In the genomic region with DNA sequence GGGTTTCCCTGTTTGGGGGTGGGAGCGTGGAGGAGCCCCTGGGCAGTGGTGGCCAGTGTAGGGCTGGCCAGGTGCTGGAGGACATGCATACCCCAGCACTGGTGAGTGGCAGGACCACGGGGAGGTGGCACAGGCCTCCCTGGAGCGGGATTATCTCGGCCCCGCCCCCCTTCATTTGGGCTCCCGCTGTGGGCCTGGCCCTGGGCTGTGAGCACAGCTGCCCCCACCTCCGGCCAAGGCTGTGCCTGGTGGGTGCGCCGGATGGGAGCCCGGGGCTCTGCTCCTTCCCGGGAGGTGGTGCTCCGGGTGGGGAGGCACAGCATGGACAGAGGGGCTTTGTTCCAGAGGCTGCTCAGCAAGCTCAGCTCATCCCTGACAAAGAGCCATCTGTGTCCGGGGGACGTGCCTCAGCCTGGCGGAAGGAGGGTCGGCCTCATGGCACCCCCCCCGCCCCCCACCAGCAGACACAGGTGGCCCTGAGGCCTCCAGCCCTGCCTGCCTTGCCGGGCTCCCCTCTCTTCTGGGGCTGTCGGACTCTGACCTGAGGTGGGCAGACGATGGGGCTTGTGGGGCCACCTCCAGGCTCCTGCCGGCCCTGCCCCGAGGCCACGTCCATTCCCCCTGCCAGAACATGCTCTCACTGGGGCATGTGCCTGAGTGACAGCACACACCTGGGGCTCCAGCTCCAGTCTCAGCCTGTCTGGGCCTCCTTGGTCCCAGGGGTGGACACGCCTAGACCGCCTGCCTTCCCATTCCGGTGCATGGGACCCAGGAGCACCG, we compare ENCODE assay signal across 1 cellular context.
TF ChIP-seq lines count a peak whose summit lies in the region.

No MANE protein-coding gene starts in this region.

TF ChIP-seq in HepG2, 621 proteins besides CTCF, POLR2A, EP300 and RAD21 (continued from another document and continues in another):
- TF ChIP-seq HIC2 (CRISPR knock-in tag; IDR thresholded peaks at IDR 0.05; ENCODE audit: low read depth) (peak; percentile 86), ZNF781 (CRISPR knock-in tag; IDR thresholded peaks at IDR 0.05; ENCODE audit: borderline replicate concordance, not compliant biosample characterization) (no peak), HNF4G (IDR thresholded peaks at IDR 0.05; ENCODE audit: borderline replicate concordance, low read depth, low read length) (peak; percentile 88), HNF4G (CRISPR knock-in tag; IDR thresholded peaks at IDR 0.05; ENCODE audit: borderline replicate concordance, low read depth) (peak; percentile 90; the same call in 1 of the 2 replicates), ZNF282 (IDR thresholded peaks at IDR 0.05; ENCODE audit: partially characterized antibody) (no peak), ZSCAN25 (CRISPR knock-in tag; IDR thresholded peaks at IDR 0.05) (peak; percentile 90), TCF12 (IDR thresholded peaks at IDR 0.05) (no peak), TCF12 (CRISPR knock-in tag; IDR thresholded peaks at IDR 0.05) (peak; percentile 98), MIER3 (CRISPR knock-in tag; IDR thresholded peaks at IDR 0.05; ENCODE audit: borderline replicate concordance) (peak; percentile 47; the same call in 1 of the 2 replicates), NCOA2 (CRISPR knock-in tag; IDR thresholded peaks at IDR 0.05) (peak; percentile 83), ZNF577 (CRISPR knock-in tag; IDR thresholded peaks at IDR 0.05; ENCODE audit: borderline replicate concordance, low read depth) (no peak), HNRNPUL1 (IDR thresholded peaks at IDR 0.05; ENCODE audit: low read depth, low read length) (no peak), RAD51 (IDR thresholded peaks at IDR 0.05; ENCODE audit: borderline replicate concordance) (no peak), EED (CRISPR knock-in tag; IDR thresholded peaks at IDR 0.05) (no peak), HNRNPL (IDR thresholded peaks at IDR 0.05; ENCODE audit: low read depth, low read length) (peak; percentile 94), ZNF510 (CRISPR knock-in tag; IDR thresholded peaks at IDR 0.05; ENCODE audit: low read depth) (no peak), MAF1 (CRISPR knock-in tag; IDR thresholded peaks at IDR 0.05; ENCODE audit: borderline replicate concordance) (peak; percentile 87; the same call in 1 of the 2 replicates), CENPT (CRISPR knock-in tag; IDR thresholded peaks at IDR 0.05; ENCODE audit: low read depth) (no peak), ZNF136 (CRISPR knock-in tag; IDR thresholded peaks at IDR 0.05; ENCODE audit: low read depth) (no peak; the same call in 1 of the 2 replicates), MEIS2 (CRISPR knock-in tag; IDR thresholded peaks at IDR 0.05) (no peak; the same call in none of the 2 replicates), ZNF274 (CRISPR knock-in tag; IDR thresholded peaks at IDR 0.05) (no peak), CBX2 (IDR thresholded peaks at IDR 0.05; ENCODE audit: low read depth, low read length) (no peak), CBX2 (CRISPR knock-in tag; IDR thresholded peaks at IDR 0.05; ENCODE audit: low read depth) (no peak; the same call in 1 of the 2 replicates), ZFY (CRISPR knock-in tag; IDR thresholded peaks at IDR 0.05) (peak; percentile 77), REPIN1 (CRISPR knock-in tag; IDR thresholded peaks at IDR 0.05; ENCODE audit: borderline replicate concordance, low read depth) (peak; percentile 1), ZNF609 (CRISPR knock-in tag; IDR thresholded peaks at IDR 0.05; ENCODE audit: borderline replicate concordance) (peak; percentile 80), SRSF4 (IDR thresholded peaks at IDR 0.05; ENCODE audit: low read depth, low read length, poor library complexity, severe bottlenecking) (no peak), ZNF12 (CRISPR knock-in tag; IDR thresholded peaks at IDR 0.05) (no peak; the same call in 1 of the 2 replicates), HNRNPH1 (optimal IDR thresholded peaks at IDR 0.05; ENCODE audit: low read depth, low read length) (no peak), LCORL (IDR thresholded peaks at IDR 0.05) (no peak), LCORL (CRISPR knock-in tag; IDR thresholded peaks at IDR 0.05) (peak; percentile 94; the same call in 1 of the 2 replicates), NR2F6 (IDR thresholded peaks at IDR 0.05) (peak; percentile 35; the same call in 1 of the 2 replicates), NR2F6 (CRISPR knock-in tag; IDR thresholded peaks at IDR 0.05) (peak; percentile 82), ZNF773 (CRISPR knock-in tag; IDR thresholded peaks at IDR 0.05; ENCODE audit: borderline replicate concordance) (no peak; the same call in 1 of the 2 replicates), ZBTB8A (CRISPR knock-in tag; IDR thresholded peaks at IDR 0.05; ENCODE audit: borderline replicate concordance, low read depth) (no peak), JARID2 (CRISPR knock-in tag; IDR thresholded peaks at IDR 0.05; ENCODE audit: insufficient replicate concordance) (no peak), KLF15 (CRISPR knock-in tag; IDR thresholded peaks at IDR 0.05; ENCODE audit: borderline replicate concordance) (0 out of 2 replicates have a peak, but pooled peaks have one; percentile 74), GATAD2A (CRISPR knock-in tag; IDR thresholded peaks at IDR 0.05) (peak; percentile 80), MATR3 (CRISPR knock-in tag; IDR thresholded peaks at IDR 0.05) (no peak), NFRKB (IDR thresholded peaks at IDR 0.05) (no peak), IKZF5 (CRISPR knock-in tag; IDR thresholded peaks at IDR 0.05) (no peak; the same call in none of the 2 replicates), SALL1 (CRISPR knock-in tag; IDR thresholded peaks at IDR 0.05) (peak; percentile 84), POLR2AphosphoS2 (IDR thresholded peaks at IDR 0.05; ENCODE audit: low read depth, low read length) (no peak), MAFF (IDR thresholded peaks at IDR 0.05; ENCODE audit: low read depth, low read length) (no peak), TEAD2 (CRISPR knock-in tag; IDR thresholded peaks at IDR 0.05) (0 out of 2 replicates have a peak, but pooled peaks have one; percentile 25), ZNF567 (CRISPR knock-in tag; IDR thresholded peaks at IDR 0.05; ENCODE audit: borderline replicate concordance) (no peak), ZBTB34 (CRISPR knock-in tag; IDR thresholded peaks at IDR 0.05) (peak; percentile 29), ZNF652 (CRISPR knock-in tag; IDR thresholded peaks at IDR 0.05; ENCODE audit: borderline replicate concordance, low read depth) (no peak), DBP (CRISPR knock-in tag; IDR thresholded peaks at IDR 0.05; ENCODE audit: not compliant biosample characterization) (no peak), ZNF430 (CRISPR knock-in tag; IDR thresholded peaks at IDR 0.05) (no peak), ZNF382 (CRISPR knock-in tag; IDR thresholded peaks at IDR 0.05; ENCODE audit: borderline replicate concordance) (no peak)
- TF ChIP-seq, protein P1, sequence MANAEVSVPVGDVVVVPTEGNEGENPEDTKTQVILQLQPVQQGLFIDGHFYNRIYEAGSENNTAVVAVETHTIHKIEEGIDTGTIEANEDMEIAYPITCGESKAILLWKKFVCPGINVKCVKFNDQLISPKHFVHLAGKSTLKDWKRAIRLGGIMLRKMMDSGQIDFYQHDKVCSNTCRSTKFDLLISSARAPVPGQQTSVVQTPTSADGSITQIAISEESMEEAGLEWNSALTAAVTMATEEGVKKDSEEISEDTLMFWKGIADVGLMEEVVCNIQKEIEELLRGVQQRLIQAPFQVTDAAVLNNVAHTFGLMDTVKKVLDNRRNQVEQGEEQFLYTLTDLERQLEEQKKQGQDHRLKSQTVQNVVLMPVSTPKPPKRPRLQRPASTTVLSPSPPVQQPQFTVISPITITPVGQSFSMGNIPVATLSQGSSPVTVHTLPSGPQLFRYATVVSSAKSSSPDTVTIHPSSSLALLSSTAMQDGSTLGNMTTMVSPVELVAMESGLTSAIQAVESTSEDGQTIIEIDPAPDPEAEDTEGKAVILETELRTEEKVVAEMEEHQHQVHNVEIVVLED (CRISPR knock-in tag; IDR thresholded peaks at IDR 0.05; ENCODE audit: borderline replicate concordance) = no peak; the same call in 1 of the 2 replicates
- TF ChIP-seq, protein P2, sequence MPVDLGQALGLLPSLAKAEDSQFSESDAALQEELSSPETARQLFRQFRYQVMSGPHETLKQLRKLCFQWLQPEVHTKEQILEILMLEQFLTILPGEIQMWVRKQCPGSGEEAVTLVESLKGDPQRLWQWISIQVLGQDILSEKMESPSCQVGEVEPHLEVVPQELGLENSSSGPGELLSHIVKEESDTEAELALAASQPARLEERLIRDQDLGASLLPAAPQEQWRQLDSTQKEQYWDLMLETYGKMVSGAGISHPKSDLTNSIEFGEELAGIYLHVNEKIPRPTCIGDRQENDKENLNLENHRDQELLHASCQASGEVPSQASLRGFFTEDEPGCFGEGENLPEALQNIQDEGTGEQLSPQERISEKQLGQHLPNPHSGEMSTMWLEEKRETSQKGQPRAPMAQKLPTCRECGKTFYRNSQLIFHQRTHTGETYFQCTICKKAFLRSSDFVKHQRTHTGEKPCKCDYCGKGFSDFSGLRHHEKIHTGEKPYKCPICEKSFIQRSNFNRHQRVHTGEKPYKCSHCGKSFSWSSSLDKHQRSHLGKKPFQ (CRISPR knock-in tag; IDR thresholded peaks at IDR 0.05; ENCODE audit: insufficient replicate concordance) = peak; percentile 90
- TF ChIP-seq, protein P3, sequence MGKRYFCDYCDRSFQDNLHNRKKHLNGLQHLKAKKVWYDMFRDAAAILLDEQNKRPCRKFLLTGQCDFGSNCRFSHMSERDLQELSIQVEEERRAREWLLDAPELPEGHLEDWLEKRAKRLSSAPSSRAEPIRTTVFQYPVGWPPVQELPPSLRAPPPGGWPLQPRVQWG (CRISPR knock-in tag; IDR thresholded peaks at IDR 0.05; ENCODE audit: borderline replicate concordance, low read depth) = no peak
